1 cellular context compared by ENCODE assay signal in the genomic region with DNA sequence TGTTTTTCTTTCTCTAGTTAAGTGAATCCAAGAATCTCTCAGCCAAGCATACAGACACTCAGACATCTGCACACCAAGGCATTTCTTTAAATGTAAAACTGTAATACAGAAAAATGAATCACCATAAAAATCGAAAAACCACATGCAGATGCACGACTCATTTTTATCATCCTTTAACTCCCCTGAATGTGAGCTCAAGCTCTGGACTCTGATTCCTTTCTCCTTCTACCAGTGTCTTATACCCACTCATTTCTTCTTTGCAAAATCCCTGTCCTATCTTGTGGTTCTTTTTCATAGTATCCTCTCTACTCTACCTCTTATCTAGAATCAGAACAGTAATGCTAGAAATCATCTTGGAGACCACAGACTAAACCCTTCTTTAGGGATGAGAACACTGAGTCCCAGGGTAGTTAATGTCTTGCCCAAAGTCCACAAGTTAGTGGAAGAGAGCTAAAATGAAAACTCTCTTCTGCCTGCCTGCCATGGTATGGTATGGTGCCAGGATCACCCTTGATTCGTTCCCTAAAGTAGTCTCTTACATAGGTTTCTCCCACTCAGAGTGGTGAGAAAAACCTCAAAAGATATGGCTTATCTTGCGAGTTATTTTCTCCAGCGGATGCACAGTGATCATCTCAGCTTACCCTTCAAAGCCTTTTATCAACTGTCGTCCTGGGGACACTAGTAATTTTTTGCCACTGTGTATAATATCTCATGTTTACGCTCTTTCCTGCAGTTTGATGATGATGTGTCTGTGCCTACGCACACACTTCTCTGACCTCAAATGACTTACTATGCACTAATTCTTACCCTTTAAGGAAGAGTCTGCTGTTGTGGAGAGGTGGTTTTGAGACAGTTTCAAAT.
A peak's percentile ranks its signal among the peaks of the same experiment; 100 is the strongest.
TF ChIP-seq lines count a peak whose summit lies in the region.

No MANE protein-coding gene starts in this region.

TF ChIP-seq in K562, 482 proteins besides CTCF, POLR2A, EP300 and RAD21 (continued from another document):
- TF ChIP-seq PHB2 (IDR thresholded peaks at IDR 0.05; ENCODE audit: low read depth): no peak
- peak; percentile 47; the same call in 1 of the 2 replicates for TF ChIP-seq HDAC2 (IDR thresholded peaks at IDR 0.05)
- peak; percentile 48; the same call in 1 of the 2 replicates for TF ChIP-seq CTBP1 (IDR thresholded peaks at IDR 0.05; ENCODE audit: borderline replicate concordance)
- TF ChIP-seq SMARCE1 (IDR thresholded peaks at IDR 0.05): peak; percentile 65
- TF ChIP-seq MEF2D (tag; conservative IDR thresholded peaks at IDR 0.05; ENCODE audit: low read depth): peak; percentile 59; the same call in 1 of the 2 replicates
- TF ChIP-seq CREM (IDR thresholded peaks at IDR 0.05; ENCODE audit: low read depth): peak; percentile 55; the same call in 1 of the 2 replicates
- TF ChIP-seq CBFA2T3 (IDR thresholded peaks at IDR 0.05): peak; percentile 52
- 0 out of 2 replicates have a peak, but pooled peaks have one; percentile 38 for TF ChIP-seq SMARCA4 (IDR thresholded peaks at IDR 0.05)
